Comparison of ENCODE assay signal across 1 cellular context in the genomic region with DNA sequence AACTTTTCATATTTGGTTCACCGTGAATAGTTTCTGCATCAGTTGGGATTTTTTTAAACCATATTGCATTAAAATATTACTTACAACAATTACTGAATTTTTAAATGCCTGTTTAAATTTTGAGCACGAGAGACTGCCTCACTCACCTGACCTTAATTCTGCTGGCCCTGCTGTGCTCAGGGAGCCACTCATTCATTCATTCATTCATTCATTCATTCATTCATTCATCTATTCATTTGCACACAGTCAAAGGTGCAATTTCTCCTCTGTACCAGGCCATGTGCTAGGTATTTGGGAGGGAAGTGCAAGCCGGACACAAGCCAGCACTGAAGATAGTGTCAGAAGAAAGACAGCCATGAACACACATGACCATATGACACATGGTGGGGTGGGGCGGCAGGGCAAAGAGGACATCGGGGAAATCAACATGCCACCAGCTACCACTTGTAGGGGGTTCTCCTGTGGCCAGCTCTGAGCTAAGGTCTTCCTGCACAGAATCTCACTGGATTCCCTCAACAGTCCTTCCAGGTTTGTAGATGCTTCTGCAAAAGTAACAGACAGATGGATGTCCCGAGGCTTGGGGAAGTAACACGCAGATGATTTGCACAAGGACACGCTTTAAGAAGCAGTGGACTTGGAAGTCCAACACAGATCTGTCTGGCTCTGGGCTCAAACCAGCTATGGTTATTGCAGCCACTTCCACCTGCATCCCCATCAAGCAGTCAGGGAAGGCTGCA.
TF ChIP-seq lines count a peak whose summit lies in the region.

No MANE protein-coding gene starts in this region.

TF ChIP-seq in GM12878, 131 proteins besides CTCF, POLR2A, EP300 and RAD21:
- TF ChIP-seq SMARCA5 (IDR thresholded peaks at IDR 0.05), result peak; percentile 58; the same call in 1 of the 2 replicates
- peak; percentile 95 for TF ChIP-seq ZNF24 (IDR thresholded peaks at IDR 0.05)
- TF ChIP-seq LARP7 (IDR thresholded peaks at IDR 0.05), result 0 out of 2 replicates have a peak, but pooled peaks have one; percentile 34
- no peak for TF ChIP-seq TBL1XR1 (IDR thresholded peaks at IDR 0.05; ENCODE audit: low read depth, low read length)
- no peak for TF ChIP-seq BHLHE40 (IDR thresholded peaks at IDR 0.05; ENCODE audit: borderline replicate concordance in 1 of 2, low read depth in 2 of 2, low read length in 1 of 2)
- TF ChIP-seq, protein P1, sequence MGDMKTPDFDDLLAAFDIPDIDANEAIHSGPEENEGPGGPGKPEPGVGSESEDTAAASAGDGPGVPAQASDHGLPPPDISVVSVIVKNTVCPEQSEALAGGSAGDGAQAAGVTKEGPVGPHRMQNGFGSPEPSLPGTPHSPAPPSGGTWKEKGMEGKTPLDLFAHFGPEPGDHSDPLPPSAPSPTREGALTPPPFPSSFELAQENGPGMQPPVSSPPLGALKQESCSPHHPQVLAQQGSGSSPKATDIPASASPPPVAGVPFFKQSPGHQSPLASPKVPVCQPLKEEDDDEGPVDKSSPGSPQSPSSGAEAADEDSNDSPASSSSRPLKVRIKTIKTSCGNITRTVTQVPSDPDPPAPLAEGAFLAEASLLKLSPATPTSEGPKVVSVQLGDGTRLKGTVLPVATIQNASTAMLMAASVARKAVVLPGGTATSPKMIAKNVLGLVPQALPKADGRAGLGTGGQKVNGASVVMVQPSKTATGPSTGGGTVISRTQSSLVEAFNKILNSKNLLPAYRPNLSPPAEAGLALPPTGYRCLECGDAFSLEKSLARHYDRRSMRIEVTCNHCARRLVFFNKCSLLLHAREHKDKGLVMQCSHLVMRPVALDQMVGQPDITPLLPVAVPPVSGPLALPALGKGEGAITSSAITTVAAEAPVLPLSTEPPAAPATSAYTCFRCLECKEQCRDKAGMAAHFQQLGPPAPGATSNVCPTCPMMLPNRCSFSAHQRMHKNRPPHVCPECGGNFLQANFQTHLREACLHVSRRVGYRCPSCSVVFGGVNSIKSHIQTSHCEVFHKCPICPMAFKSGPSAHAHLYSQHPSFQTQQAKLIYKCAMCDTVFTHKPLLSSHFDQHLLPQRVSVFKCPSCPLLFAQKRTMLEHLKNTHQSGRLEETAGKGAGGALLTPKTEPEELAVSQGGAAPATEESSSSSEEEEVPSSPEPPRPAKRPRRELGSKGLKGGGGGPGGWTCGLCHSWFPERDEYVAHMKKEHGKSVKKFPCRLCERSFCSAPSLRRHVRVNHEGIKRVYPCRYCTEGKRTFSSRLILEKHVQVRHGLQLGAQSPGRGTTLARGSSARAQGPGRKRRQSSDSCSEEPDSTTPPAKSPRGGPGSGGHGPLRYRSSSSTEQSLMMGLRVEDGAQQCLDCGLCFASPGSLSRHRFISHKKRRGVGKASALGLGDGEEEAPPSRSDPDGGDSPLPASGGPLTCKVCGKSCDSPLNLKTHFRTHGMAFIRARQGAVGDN (IDR thresholded peaks at IDR 0.05), result no peak
